Comparison of ENCODE assay signal across 1 cellular context in the genomic region with DNA sequence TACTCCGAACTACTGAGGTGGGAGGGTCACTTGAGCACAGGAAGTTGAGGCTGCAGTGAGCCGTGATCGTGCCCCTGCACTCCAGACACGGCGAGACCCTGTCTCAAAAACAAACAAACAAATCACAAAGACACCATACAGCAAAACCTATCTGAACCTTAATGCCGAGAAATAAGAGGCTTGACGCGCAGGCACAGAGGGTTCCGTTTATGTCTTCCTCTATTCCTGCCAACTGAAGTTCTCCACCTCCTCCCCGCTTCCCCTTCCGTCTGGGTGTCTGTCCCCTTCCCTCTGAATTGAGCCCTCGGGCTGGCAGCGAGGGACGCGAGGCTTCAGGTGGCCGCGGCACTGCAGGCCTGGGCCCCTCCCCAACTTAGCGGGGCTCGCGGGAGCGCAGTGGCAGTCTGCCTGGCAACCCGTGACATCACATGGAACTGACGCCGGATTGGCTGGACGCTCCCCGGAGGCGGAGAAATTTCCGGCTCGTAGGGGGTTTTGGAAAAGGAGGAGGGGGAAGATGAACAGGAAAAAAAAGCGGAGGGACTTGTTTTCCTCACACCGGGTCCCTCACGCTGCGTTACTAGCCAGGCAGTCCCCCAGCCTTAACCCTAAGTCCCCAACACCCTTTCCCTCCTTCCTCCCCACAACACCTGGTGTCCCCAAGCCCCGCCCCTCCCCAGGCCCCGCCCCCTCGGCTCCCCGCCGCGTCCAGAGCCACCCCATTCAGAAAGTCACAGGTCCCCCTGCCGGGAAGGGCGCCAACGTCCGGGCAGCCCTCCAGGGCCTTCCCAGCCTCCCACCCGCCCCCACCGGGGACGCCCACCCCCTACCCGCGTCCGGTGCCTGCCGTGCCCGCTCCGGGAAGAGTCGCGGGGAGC.
A peak's percentile ranks its signal among the peaks of the same experiment; 100 is the strongest.
TF ChIP-seq lines count a peak whose summit lies in the region.

No MANE protein-coding gene starts in this region.

TF ChIP-seq in HepG2, 621 proteins besides CTCF, POLR2A, EP300 and RAD21 (continues in another document):
- TF ChIP-seq NFE2 (CRISPR knock-in tag; IDR thresholded peaks at IDR 0.05) (no peak), ZNF639 (CRISPR knock-in tag; conservative IDR thresholded peaks at IDR 0.05) (no peak), ZNF30 (CRISPR knock-in tag; IDR thresholded peaks at IDR 0.05) (no peak), ZNF121 (CRISPR knock-in tag; IDR thresholded peaks at IDR 0.05) (peak; percentile 4; the same call in 1 of the 2 replicates), CREB1 (IDR thresholded peaks at IDR 0.05) (peak; percentile 91), CREB1 (CRISPR knock-in tag; IDR thresholded peaks at IDR 0.05) (peak; percentile 98), ZNF616 (CRISPR knock-in tag; IDR thresholded peaks at IDR 0.05; ENCODE audit: low read depth) (no peak), ZFP36L1 (CRISPR knock-in tag; IDR thresholded peaks at IDR 0.05) (no peak), ZNF772 (CRISPR knock-in tag; IDR thresholded peaks at IDR 0.05) (0 out of 2 replicates have a peak, but pooled peaks have one; percentile 51), FOXM1 (CRISPR knock-in tag; IDR thresholded peaks at IDR 0.05) (no peak), HNRNPL (IDR thresholded peaks at IDR 0.05; ENCODE audit: low read depth, low read length) (peak; percentile 90), MXI1 (IDR thresholded peaks at IDR 0.05; ENCODE audit: borderline replicate concordance, low read depth, low read length) (no peak), ZNF850 (CRISPR knock-in tag; conservative IDR thresholded peaks at IDR 0.05) (no peak), TEAD3 (CRISPR knock-in tag; optimal IDR thresholded peaks at IDR 0.05; ENCODE audit: borderline replicate concordance) (no peak), HDAC1 (CRISPR knock-in tag; IDR thresholded peaks at IDR 0.05) (peak; percentile 24; the same call in 1 of the 2 replicates), TGIF2 (CRISPR knock-in tag; IDR thresholded peaks at IDR 0.05) (no peak), ATAD3A (CRISPR knock-in tag; IDR thresholded peaks at IDR 0.05) (no peak), FOXO4 (CRISPR knock-in tag; conservative IDR thresholded peaks at IDR 0.05) (0 out of 2 replicates have a peak, but pooled peaks have one; percentile 59), NFATC3 (CRISPR knock-in tag; IDR thresholded peaks at IDR 0.05) (no peak), PHF8 (CRISPR knock-in tag; IDR thresholded peaks at IDR 0.05) (peak; percentile 58), ZNF350 (CRISPR knock-in tag; IDR thresholded peaks at IDR 0.05; ENCODE audit: borderline replicate concordance, low read depth) (peak; percentile 27; the same call in 1 of the 2 replicates), MAF1 (CRISPR knock-in tag; IDR thresholded peaks at IDR 0.05; ENCODE audit: borderline replicate concordance) (no peak), POGZ (CRISPR knock-in tag; IDR thresholded peaks at IDR 0.05) (no peak), CEBPG (CRISPR knock-in tag; IDR thresholded peaks at IDR 0.05) (no peak), SOX5 (CRISPR knock-in tag; IDR thresholded peaks at IDR 0.05; ENCODE audit: borderline replicate concordance) (no peak), PREB (CRISPR knock-in tag; IDR thresholded peaks at IDR 0.05) (no peak), MLLT10 (CRISPR knock-in tag; IDR thresholded peaks at IDR 0.05) (no peak), ZNF136 (CRISPR knock-in tag; IDR thresholded peaks at IDR 0.05; ENCODE audit: low read depth) (no peak), CCAR2 (optimal IDR thresholded peaks at IDR 0.05; ENCODE audit: low read depth, low read length) (no peak), ADNP (CRISPR knock-in tag; IDR thresholded peaks at IDR 0.05) (no peak), MXD4 (CRISPR knock-in tag; IDR thresholded peaks at IDR 0.05) (0 out of 2 replicates have a peak, but pooled peaks have one; percentile 12), SP5 (CRISPR knock-in tag; IDR thresholded peaks at IDR 0.05; ENCODE audit: borderline replicate concordance, low read depth) (peak; percentile 57), MYC (CRISPR knock-in tag; IDR thresholded peaks at IDR 0.05; ENCODE audit: borderline replicate concordance) (0 out of 2 replicates have a peak, but pooled peaks have one; percentile 31), NFYC (CRISPR knock-in tag; IDR thresholded peaks at IDR 0.05) (peak; percentile 85), ZKSCAN8 (CRISPR knock-in tag; IDR thresholded peaks at IDR 0.05; ENCODE audit: borderline replicate concordance) (no peak), CENPX (CRISPR knock-in tag; IDR thresholded peaks at IDR 0.05) (no peak), USF2 (IDR thresholded peaks at IDR 0.05; ENCODE audit: low read depth, low read length) (no peak), USF2 (CRISPR knock-in tag; IDR thresholded peaks at IDR 0.05; ENCODE audit: borderline replicate concordance) (peak; percentile 37; the same call in 1 of the 2 replicates)
- TF ChIP-seq, protein P1, sequence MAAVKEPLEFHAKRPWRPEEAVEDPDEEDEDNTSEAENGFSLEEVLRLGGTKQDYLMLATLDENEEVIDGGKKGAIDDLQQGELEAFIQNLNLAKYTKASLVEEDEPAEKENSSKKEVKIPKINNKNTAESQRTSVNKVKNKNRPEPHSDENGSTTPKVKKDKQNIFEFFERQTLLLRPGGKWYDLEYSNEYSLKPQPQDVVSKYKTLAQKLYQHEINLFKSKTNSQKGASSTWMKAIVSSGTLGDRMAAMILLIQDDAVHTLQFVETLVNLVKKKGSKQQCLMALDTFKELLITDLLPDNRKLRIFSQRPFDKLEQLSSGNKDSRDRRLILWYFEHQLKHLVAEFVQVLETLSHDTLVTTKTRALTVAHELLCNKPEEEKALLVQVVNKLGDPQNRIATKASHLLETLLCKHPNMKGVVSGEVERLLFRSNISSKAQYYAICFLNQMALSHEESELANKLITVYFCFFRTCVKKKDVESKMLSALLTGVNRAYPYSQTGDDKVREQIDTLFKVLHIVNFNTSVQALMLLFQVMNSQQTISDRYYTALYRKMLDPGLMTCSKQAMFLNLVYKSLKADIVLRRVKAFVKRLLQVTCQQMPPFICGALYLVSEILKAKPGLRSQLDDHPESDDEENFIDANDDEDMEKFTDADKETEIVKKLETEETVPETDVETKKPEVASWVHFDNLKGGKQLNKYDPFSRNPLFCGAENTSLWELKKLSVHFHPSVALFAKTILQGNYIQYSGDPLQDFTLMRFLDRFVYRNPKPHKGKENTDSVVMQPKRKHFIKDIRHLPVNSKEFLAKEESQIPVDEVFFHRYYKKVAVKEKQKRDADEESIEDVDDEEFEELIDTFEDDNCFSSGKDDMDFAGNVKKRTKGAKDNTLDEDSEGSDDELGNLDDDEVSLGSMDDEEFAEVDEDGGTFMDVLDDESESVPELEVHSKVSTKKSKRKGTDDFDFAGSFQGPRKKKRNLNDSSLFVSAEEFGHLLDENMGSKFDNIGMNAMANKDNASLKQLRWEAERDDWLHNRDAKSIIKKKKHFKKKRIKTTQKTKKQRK (IDR thresholded peaks at IDR 0.05; ENCODE audit: low read length): no peak
- TF ChIP-seq, protein P2, sequence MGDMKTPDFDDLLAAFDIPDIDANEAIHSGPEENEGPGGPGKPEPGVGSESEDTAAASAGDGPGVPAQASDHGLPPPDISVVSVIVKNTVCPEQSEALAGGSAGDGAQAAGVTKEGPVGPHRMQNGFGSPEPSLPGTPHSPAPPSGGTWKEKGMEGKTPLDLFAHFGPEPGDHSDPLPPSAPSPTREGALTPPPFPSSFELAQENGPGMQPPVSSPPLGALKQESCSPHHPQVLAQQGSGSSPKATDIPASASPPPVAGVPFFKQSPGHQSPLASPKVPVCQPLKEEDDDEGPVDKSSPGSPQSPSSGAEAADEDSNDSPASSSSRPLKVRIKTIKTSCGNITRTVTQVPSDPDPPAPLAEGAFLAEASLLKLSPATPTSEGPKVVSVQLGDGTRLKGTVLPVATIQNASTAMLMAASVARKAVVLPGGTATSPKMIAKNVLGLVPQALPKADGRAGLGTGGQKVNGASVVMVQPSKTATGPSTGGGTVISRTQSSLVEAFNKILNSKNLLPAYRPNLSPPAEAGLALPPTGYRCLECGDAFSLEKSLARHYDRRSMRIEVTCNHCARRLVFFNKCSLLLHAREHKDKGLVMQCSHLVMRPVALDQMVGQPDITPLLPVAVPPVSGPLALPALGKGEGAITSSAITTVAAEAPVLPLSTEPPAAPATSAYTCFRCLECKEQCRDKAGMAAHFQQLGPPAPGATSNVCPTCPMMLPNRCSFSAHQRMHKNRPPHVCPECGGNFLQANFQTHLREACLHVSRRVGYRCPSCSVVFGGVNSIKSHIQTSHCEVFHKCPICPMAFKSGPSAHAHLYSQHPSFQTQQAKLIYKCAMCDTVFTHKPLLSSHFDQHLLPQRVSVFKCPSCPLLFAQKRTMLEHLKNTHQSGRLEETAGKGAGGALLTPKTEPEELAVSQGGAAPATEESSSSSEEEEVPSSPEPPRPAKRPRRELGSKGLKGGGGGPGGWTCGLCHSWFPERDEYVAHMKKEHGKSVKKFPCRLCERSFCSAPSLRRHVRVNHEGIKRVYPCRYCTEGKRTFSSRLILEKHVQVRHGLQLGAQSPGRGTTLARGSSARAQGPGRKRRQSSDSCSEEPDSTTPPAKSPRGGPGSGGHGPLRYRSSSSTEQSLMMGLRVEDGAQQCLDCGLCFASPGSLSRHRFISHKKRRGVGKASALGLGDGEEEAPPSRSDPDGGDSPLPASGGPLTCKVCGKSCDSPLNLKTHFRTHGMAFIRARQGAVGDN (CRISPR knock-in tag; IDR thresholded peaks at IDR 0.05): peak; percentile 83
- TF ChIP-seq, protein P3, sequence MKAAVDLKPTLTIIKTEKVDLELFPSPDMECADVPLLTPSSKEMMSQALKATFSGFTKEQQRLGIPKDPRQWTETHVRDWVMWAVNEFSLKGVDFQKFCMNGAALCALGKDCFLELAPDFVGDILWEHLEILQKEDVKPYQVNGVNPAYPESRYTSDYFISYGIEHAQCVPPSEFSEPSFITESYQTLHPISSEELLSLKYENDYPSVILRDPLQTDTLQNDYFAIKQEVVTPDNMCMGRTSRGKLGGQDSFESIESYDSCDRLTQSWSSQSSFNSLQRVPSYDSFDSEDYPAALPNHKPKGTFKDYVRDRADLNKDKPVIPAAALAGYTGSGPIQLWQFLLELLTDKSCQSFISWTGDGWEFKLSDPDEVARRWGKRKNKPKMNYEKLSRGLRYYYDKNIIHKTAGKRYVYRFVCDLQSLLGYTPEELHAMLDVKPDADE (CRISPR knock-in tag; IDR thresholded peaks at IDR 0.05): no peak
- TF ChIP-seq, protein P4, sequence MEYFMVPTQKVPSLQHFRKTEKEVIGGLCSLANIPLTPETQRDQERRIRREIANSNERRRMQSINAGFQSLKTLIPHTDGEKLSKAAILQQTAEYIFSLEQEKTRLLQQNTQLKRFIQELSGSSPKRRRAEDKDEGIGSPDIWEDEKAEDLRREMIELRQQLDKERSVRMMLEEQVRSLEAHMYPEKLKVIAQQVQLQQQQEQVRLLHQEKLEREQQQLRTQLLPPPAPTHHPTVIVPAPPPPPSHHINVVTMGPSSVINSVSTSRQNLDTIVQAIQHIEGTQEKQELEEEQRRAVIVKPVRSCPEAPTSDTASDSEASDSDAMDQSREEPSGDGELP (IDR thresholded peaks at IDR 0.05; ENCODE audit: borderline replicate concordance, low read depth): peak; percentile 15; the same call in 1 of the 2 replicates
- TF ChIP-seq, protein P5, sequence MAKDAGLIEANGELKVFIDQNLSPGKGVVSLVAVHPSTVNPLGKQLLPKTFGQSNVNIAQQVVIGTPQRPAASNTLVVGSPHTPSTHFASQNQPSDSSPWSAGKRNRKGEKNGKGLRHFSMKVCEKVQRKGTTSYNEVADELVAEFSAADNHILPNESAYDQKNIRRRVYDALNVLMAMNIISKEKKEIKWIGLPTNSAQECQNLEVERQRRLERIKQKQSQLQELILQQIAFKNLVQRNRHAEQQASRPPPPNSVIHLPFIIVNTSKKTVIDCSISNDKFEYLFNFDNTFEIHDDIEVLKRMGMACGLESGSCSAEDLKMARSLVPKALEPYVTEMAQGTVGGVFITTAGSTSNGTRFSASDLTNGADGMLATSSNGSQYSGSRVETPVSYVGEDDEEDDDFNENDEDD (CRISPR knock-in tag; IDR thresholded peaks at IDR 0.05; ENCODE audit: borderline replicate concordance): peak; percentile 61; the same call in 1 of the 2 replicates
